In genomic region chr20:38919683-38920082, GRCh38 we compare ENCODE assay signal across 1 cellular context.
TF ChIP-seq lines count a peak whose summit lies in the region.

No MANE protein-coding gene starts in this region.

TF ChIP-seq in GM12878, 131 proteins besides CTCF, POLR2A, EP300 and RAD21:
- TF ChIP-seq PML (IDR thresholded peaks at IDR 0.05; ENCODE audit: low read length) (0 out of 2 replicates have a peak, but pooled peaks have one; percentile 3), POLR2AphosphoS5 (IDR thresholded peaks at IDR 0.05; ENCODE audit: low read length) (no peak; the same call in 1 of the 2 replicates)
